In genomic region chr12:49054096-49054495, GRCh38 we compare ENCODE assay signal across 16 cellular contexts. TPM values are rescaled to one million over a fixed set of nuclear protein-coding genes. Genes with fewer than 3 reads are reported as not detected.
DNase-seq lines count a peak whose midpoint lies in the region; ATAC-seq and TF ChIP-seq lines count a peak whose summit lies in the region.
"Had no signal": no experiment of that assay in that cellular context is flagged by ENCODE, and none has a peak within 500 bp of the region (broad histone marks: within the 10 kb centered on the region; RNA-seq: fewer than 3 reads in every experiment).

No MANE protein-coding gene starts in this region.

- no peak for TF ChIP-seq CTCF in C4-2B (conservative IDR thresholded peaks at IDR 0.05)

- H3K4me1 ChIP-seq in trophoblast cell (ENCODE audit: control insufficient read depth in 1 of 2, insufficient read depth in 2 of 2, low read length in 2 of 2), result peaks cover 14 to 21% of the 10 kb centered on the region in 2 experiments

- H3K27ac ChIP-seq in C4-2B (peak overlapping the region; percentile 44), trophoblast cell (ENCODE audit: low read depth, low read length) (no peak overlapping the region)
- H3K27ac ChIP-seq: HL-60 had no signal

- WGBS in trophoblast cell (ENCODE audit: extremely low coverage, insufficient coverage, insufficient read length), result no CpG with 5 or more reads among the region's 5 CpGs

- no peak overlapping the region for H3K14ac ChIP-seq in trophoblast cell (ENCODE audit: low read length)

- no peak overlapping the region for H2AFZ ChIP-seq in trophoblast cell (ENCODE audit: insufficient read depth, low read length, poor library complexity)

- H4K12ac ChIP-seq in trophoblast cell (ENCODE audit: low read depth, low read length), result no peak overlapping the region

- DNase-seq in T-helper 17 cell (no peak), iPS-NIHi11 (ENCODE audit: low spot score) (peak; percentile 10), trophoblast cell (no peak), amygdala (lab: John Stamatoyannopoulos, UW) (no peak), erythroblast (lab: John Stamatoyannopoulos, UW) (no peak)
- DNase-seq: ACHN; CD4-positive, alpha-beta memory T cell; DMS79 had no signal

- no peak overlapping the region for H3K23ac ChIP-seq in trophoblast cell (ENCODE audit: low read length)

- peaks cover 57 to 67% of the 10 kb centered on the region in 2 experiments for H3K36me3 ChIP-seq in trophoblast cell (ENCODE audit: control insufficient read depth in 1 of 2, insufficient read depth in 2 of 2, low read length in 2 of 2)

- no peak overlapping the region for H2BK120ac ChIP-seq in trophoblast cell (ENCODE audit: insufficient read depth, low read length, poor library complexity)

- no peak overlapping the region for H2AK5ac ChIP-seq in trophoblast cell (ENCODE audit: low read length)

- no peak for ATAC-seq in T-helper 17 cell
- no peak for ATAC-seq in GM21526 (IDR thresholded peaks at IDR 0.05; ENCODE audit: low FRiP score, unreplicated experiment)
- ATAC-seq: GM12878 had no signal

- peak overlapping the region; percentile 32 for H3K27ac Mint-ChIP-seq in T-helper 17 cell

- no peak overlapping the region for H3K9ac ChIP-seq in trophoblast cell (ENCODE audit: low read length)

- no peak overlapping the region for H2BK5ac ChIP-seq in trophoblast cell (ENCODE audit: low read depth, low read length, poor library complexity)

- no peaks in the 10 kb centered on the region for H3K27me3 Mint-ChIP-seq in T-helper 17 cell
- H3K27me3 Mint-ChIP-seq: CD4-positive, alpha-beta memory T cell had no signal

- no peaks in the 10 kb centered on the region for H3K79me1 ChIP-seq in trophoblast cell (ENCODE audit: low read length)

- H3K27me3 ChIP-seq in trophoblast cell (ENCODE audit: insufficient read depth, low read length), result no peaks in the 10 kb centered on the region
- H3K27me3 ChIP-seq: BLaER1 treated with 17β-estradiol and CSF1 and Interleukin-3, amounts not matched to agents 10 nM and 100 nM had no signal

- peaks cover 21% of the 10 kb centered on the region for H3K36me3 Mint-ChIP-seq in T-helper 17 cell (ENCODE audit: low read depth)

- no peak overlapping the region for H3K4ac ChIP-seq in trophoblast cell (ENCODE audit: low read depth, low read length)

- H3K4me3 ChIP-seq in trophoblast cell (ENCODE audit: low read depth, low read length), result no peak overlapping the region
- H3K4me3 ChIP-seq: BLaER1 treated with 17β-estradiol and CSF1 and Interleukin-3, amounts not matched to agents 10 nM and 100 nM; GM12878; HAP-1 had no signal

- peaks cover 55% of the 10 kb centered on the region for H3K4me1 Mint-ChIP-seq in T-helper 17 cell

- H3K9me3 ChIP-seq in T-helper 17 cell (ENCODE audit: control insufficient read depth, low read length, poor library complexity, severe bottlenecking) (no peaks in the 10 kb centered on the region), trophoblast cell (ENCODE audit: insufficient read depth, low read depth, low read length) (no peaks in the 10 kb centered on the region)
- H3K9me3 ChIP-seq: BLaER1 treated with 17β-estradiol and CSF1 and Interleukin-3, amounts not matched to agents 10 nM and 100 nM; HAP-1 had no signal

- H3K79me2 ChIP-seq in trophoblast cell (ENCODE audit: control insufficient read depth, insufficient read depth, low read length, poor library complexity), result peaks cover 19% of the 10 kb centered on the region

- no peak for TF ChIP-seq POLR2A in erythroblast (IDR thresholded peaks at IDR 0.05; ENCODE audit: low read length)

- no peak overlapping the region for H4K91ac ChIP-seq in trophoblast cell (ENCODE audit: low read depth, low read length)

- H3K4me2 ChIP-seq in trophoblast cell (ENCODE audit: low read length), result no peak overlapping the region
- H3K4me2 ChIP-seq: BLaER1 treated with 17β-estradiol and CSF1 and Interleukin-3, amounts not matched to agents 10 nM and 100 nM had no signal

- no peak overlapping the region for H2BK12ac ChIP-seq in trophoblast cell (ENCODE audit: low read length)

- H3K4me3 Mint-ChIP-seq in T-helper 17 cell, result no peak overlapping the region

- H3K18ac ChIP-seq in trophoblast cell (ENCODE audit: low read length), result peak overlapping the region; percentile 17

- H4K8ac ChIP-seq in trophoblast cell (ENCODE audit: low read depth, low read length), result no peak overlapping the region

RNA-seq across cellular contexts. Expression of gene KMT2D, which starts 6.5 kb away (rescaled TPM):
- 100 to 1,000 TPM; 137 to 139 TPM for total RNA-seq in T-helper 17 cell
- polyA plus RNA-seq in trophoblast cell (2013), result 21.1 and 21.8 TPM in 2 replicates

RNA-seq across cellular contexts. Expression of gene RHEBL1, which starts 15.7 kb away (rescaled TPM):
- 1 to 10 TPM; 7.9 to 8.1 TPM for total RNA-seq in T-helper 17 cell
- polyA plus RNA-seq in trophoblast cell (2013), result 0.89 and 1.0 TPM in 2 replicates

RNA-seq across cellular contexts. Expression of gene PRKAG1, which starts 35.5 kb away (rescaled TPM):
- total RNA-seq in T-helper 17 cell, result 10 to 100 TPM; 41.4 to 47.7 TPM
- polyA plus RNA-seq in trophoblast cell (2013), result 44.8 and 45.0 TPM in 2 replicates

RNA-seq across cellular contexts. Expression of gene DHH, which starts 40.5 kb away (rescaled TPM):
- total RNA-seq in T-helper 17 cell, result under 1 TPM; 0.17 to 0.44 TPM
- polyA plus RNA-seq in trophoblast cell (2013), result 0.11 and 0.12 TPM in 2 replicates
- total RNA-seq: A172, G401, GM12878 had no signal
- polyA plus RNA-seq: CD4-positive, alpha-beta memory T cell had no signal

RNA-seq across cellular contexts. Expression of gene DDN, which starts 54.9 kb away (rescaled TPM):
- under 1 TPM; 0.62 to 0.70 TPM for total RNA-seq in T-helper 17 cell
- polyA plus RNA-seq in trophoblast cell (2013), result 0.12 and 0.18 TPM in 2 replicates
- total RNA-seq: CD4-positive, alpha-beta memory T cell had no signal
- polyA plus RNA-seq: CD4-positive, alpha-beta memory T cell had no signal
